Comparison of ENCODE assay signal across 8 cellular contexts in the genomic region with DNA sequence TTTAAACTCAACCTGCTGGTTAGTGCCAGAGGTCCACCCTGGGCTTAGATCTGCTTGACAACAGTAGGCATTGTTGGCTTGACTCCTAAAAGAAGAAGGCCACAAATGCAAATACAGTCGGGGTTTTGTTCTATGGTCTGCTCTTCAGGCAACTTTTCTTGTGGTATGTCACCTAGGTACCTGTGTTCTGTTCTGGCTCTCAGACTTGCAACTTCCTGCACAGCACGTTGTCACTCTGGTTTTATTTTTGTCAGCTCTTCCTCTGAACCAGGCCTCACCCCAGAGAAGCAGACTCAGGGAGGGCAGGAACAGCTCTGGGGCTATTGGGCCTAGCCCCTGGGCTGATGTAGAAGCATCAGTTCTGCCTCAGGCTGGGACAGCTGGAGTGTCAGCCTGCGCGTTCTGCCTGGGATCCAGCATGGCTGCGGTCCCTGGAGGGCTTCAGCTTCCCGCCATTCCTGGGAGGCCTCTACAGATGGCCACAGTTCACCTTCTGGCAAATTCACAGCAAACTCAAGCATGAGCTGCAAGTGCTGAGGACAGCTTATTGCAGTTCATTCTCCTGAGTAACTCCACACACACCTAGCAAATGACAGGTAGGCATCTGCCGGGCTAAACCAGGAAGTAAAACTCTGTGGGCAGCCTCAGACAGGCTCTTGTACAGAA. TPM values are rescaled to one million over a fixed set of nuclear protein-coding genes. Genes with fewer than 3 reads are reported as not detected.
DNase-seq lines count a peak whose midpoint lies in the region; ATAC-seq and TF ChIP-seq lines count a peak whose summit lies in the region.

No MANE protein-coding gene starts in this region.

- no peaks in the 10 kb centered on the region for H3K9me2 ChIP-seq in hepatocyte (replicated peaks; ENCODE audit: insufficient read depth)

- DNase-seq in activated T-cell treated with anti-CD3 and anti-CD28 coated beads for 1 hour (ENCODE audit: low read depth) (peak; percentile 27), activated T-cell treated with anti-CD3 and anti-CD28 coated beads for 4 hours (no peak), hepatocyte (ENCODE audit: low spot score) (peak; percentile 56), upper lobe of right lung (no peak), EL (no peak)
- DNase-seq in activated CD4-positive, CD25-positive, alpha-beta regulatory T cell treated with anti-CD3 and anti-CD28 coated beads, Interleukin-2, amount 50 U/mL, for 72 hours = peak; percentile 50
- no peak for DNase-seq in stimulated activated CD4-positive, alpha-beta T cell treated with anti-CD3 and anti-CD28 coated beads, Interleukin-4, amount 100 ng/mL, for 1 hour

- no peaks in the 10 kb centered on the region for H4K20me1 ChIP-seq in hepatocyte (ENCODE audit: insufficient read depth, poor library complexity, severe bottlenecking)

- 76% methylated on average over 7 of the region's 7 CpGs for WGBS in hepatocyte (ENCODE audit: low lambda C conversion rate, missing lambda C conversion rate)

- peaks cover 63% of the 10 kb centered on the region for H3K4me1 ChIP-seq in hepatocyte (ENCODE audit: insufficient read depth)
- peaks cover 60% of the 10 kb centered on the region for H3K4me1 ChIP-seq in upper lobe of right lung

- no peaks in the 10 kb centered on the region for H3K9me3 ChIP-seq in hepatocyte (ENCODE audit: low read depth)
- H3K9me3 ChIP-seq in upper lobe of right lung = no peaks in the 10 kb centered on the region

- H3K27ac ChIP-seq in hepatocyte (peak overlapping the region; percentile 95), upper lobe of right lung (peak overlapping the region; percentile 81)

- H3K36me3 ChIP-seq in hepatocyte (replicated peaks; ENCODE audit: insufficient read depth, low read depth) = no peaks in the 10 kb centered on the region
- H3K36me3 ChIP-seq in upper lobe of right lung = no peaks in the 10 kb centered on the region

- peak overlapping the region; percentile 18 for H3K4me2 ChIP-seq in hepatocyte

- H3K27me3 ChIP-seq in hepatocyte (no peaks in the 10 kb centered on the region), upper lobe of right lung (no peaks in the 10 kb centered on the region)

- ATAC-seq in HG03097 (IDR thresholded peaks at IDR 0.05; ENCODE audit: low FRiP score, unreplicated experiment) (peak; percentile 45), upper lobe of right lung (no peak)

- TF ChIP-seq CTCF in hepatocyte (IDR thresholded peaks at IDR 0.05; ENCODE audit: poor library complexity) = no peak
- no peak for TF ChIP-seq CTCF in upper lobe of right lung (IDR thresholded peaks at IDR 0.05)

- intact Hi-C loops in upper lobe of right lung (cut with DNase I) = no loop called here

- H3K4me3 ChIP-seq in hepatocyte (no peak overlapping the region), upper lobe of right lung (no peak overlapping the region)

- H2AFZ ChIP-seq in hepatocyte = no peak overlapping the region

- no peaks in the 10 kb centered on the region for H3K79me2 ChIP-seq in hepatocyte

RNA-seq across cellular contexts. Expression of gene PDCD4, which starts 11.0 kb away (rescaled TPM):
- total RNA-seq in hepatocyte (246 and 315 TPM in 2 replicates), upper lobe of right lung (48.6 TPM)
- polyA plus RNA-seq in hepatocyte = 791 and 862 TPM in 2 replicates

RNA-seq across cellular contexts. Expression of gene BBIP1, which starts 58.3 kb away (rescaled TPM):
- total RNA-seq in hepatocyte (21.2 and 47.9 TPM in 2 replicates), upper lobe of right lung (25.3 TPM)
- 19.7 and 21.5 TPM in 2 replicates for polyA plus RNA-seq in hepatocyte

RNA-seq across cellular contexts. Expression of gene SHOC2, which starts 58.7 kb away (rescaled TPM):
- total RNA-seq in hepatocyte (45.2 and 58.9 TPM in 2 replicates), upper lobe of right lung (58.4 TPM)
- 23.0 and 27.5 TPM in 2 replicates for polyA plus RNA-seq in hepatocyte

Comparison
In these comparisons a context has a peak if more than half of its experiments do, and no peak if none do; other contexts are left out.
1. DNase-seq: peak in activated T-cell treated with anti-CD3 and anti-CD28 coated beads for 1 hour (single experiment), activated CD4-positive, CD25-positive, alpha-beta regulatory T cell treated with anti-CD3 and anti-CD28 coated beads, Interleukin-2, amount 50 U/mL, for 72 hours (single experiment) and hepatocyte (single experiment); none in activated T-cell treated with anti-CD3 and anti-CD28 coated beads for 4 hours (single experiment), upper lobe of right lung (single experiment), EL (single experiment) and stimulated activated CD4-positive, alpha-beta T cell treated with anti-CD3 and anti-CD28 coated beads, Interleukin-4, amount 100 ng/mL, for 1 hour (single experiment).